In the genomic region with DNA sequence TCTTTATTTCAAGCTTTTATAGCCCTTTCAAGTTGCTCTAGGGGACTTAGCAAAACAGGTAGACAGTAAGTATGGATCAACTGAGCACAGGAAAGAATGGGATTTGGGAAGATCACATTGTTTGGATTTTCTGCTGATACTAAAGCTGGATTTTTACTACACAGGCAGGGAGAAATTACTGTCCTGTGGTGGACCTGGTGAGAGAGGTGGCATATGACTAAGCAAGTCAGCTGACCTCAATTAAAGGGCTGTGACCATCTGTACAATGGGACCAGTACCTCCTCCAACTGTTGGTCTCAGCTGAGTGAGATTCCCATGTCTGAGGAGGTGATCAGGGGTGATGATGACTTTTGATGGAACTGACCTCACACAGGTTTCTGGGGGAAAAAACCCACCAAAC, we compare ENCODE assay signal across 1 cellular context.
TF ChIP-seq lines count a peak whose summit lies in the region.

No MANE protein-coding gene starts in this region.

TF ChIP-seq in GM12878, 131 proteins besides CTCF, POLR2A, EP300 and RAD21 (continued from another document):
- TF ChIP-seq ETV6 (conservative IDR thresholded peaks at IDR 0.05 in 1 of 2, IDR thresholded peaks at IDR 0.05 in 1 of 2; ENCODE audit: borderline replicate concordance in 1 of 2, low read depth in 1 of 2) (0 out of 4 replicates have a peak, but pooled peaks of 1 of the 2 experiments have one; percentile 10), IKZF1 (conservative IDR thresholded peaks at IDR 0.05) (peak; percentile 53; the same call in 1 of the 2 replicates), IKZF2 (IDR thresholded peaks at IDR 0.05) (peak; percentile 61 to 67), CUX1 (IDR thresholded peaks at IDR 0.05; ENCODE audit: insufficient replicate concordance, low read depth, low read length) (peak; percentile 28), ESRRA (IDR thresholded peaks at IDR 0.05; ENCODE audit: low read length) (no peak), JUNB (IDR thresholded peaks at IDR 0.05) (peak; percentile 28; the same call in 1 of the 2 replicates), RUNX3 (IDR thresholded peaks at IDR 0.05; ENCODE audit: low read length) (no peak), TBL1XR1 (IDR thresholded peaks at IDR 0.05; ENCODE audit: low read depth, low read length) (0 out of 2 replicates have a peak, but pooled peaks have one; percentile 19), CBX5 (IDR thresholded peaks at IDR 0.05; ENCODE audit: low read depth) (no peak), BHLHE40 (IDR thresholded peaks at IDR 0.05; ENCODE audit: borderline replicate concordance in 1 of 2, low read depth in 2 of 2, low read length in 1 of 2) (peak; percentile 31 to 46; a peak in 1 of 4 replicates), SMAD1 (IDR thresholded peaks at IDR 0.05; ENCODE audit: low read depth, partially characterized antibody) (no peak), ZNF217 (IDR thresholded peaks at IDR 0.05) (peak; percentile 57; the same call in 1 of the 2 replicates), BRCA1 (IDR thresholded peaks at IDR 0.05; ENCODE audit: low read depth, low read length) (no peak), MXI1 (IDR thresholded peaks at IDR 0.05; ENCODE audit: low read depth, low read length) (peak; percentile 50; the same call in 1 of the 2 replicates), NFIC (IDR thresholded peaks at IDR 0.05; ENCODE audit: low read depth, low read length) (peak; percentile 26; the same call in 1 of the 2 replicates), CREB1 (IDR thresholded peaks at IDR 0.05; ENCODE audit: low read depth) (no peak), RAD51 (IDR thresholded peaks at IDR 0.05) (peak; percentile 94), PAX5 (IDR thresholded peaks at IDR 0.05; ENCODE audit: borderline replicate concordance, low read depth, low read length) (peak; percentile 70; the same call in 1 of the 2 replicates)
- TF ChIP-seq, protein P1, sequence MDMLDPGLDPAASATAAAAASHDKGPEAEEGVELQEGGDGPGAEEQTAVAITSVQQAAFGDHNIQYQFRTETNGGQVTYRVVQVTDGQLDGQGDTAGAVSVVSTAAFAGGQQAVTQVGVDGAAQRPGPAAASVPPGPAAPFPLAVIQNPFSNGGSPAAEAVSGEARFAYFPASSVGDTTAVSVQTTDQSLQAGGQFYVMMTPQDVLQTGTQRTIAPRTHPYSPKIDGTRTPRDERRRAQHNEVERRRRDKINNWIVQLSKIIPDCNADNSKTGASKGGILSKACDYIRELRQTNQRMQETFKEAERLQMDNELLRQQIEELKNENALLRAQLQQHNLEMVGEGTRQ (IDR thresholded peaks at IDR 0.05; ENCODE audit: borderline replicate concordance, low read depth, low read length): peak; percentile 57; the same call in 1 of the 2 replicates
